8 cellular contexts compared by ENCODE assay signal in genomic region chr3:46909535-46910161, GRCh38. TPM values are rescaled to one million over a fixed set of nuclear protein-coding genes. Genes with fewer than 3 reads are reported as not detected.
DNase-seq lines count a peak whose midpoint lies in the region; ATAC-seq and TF ChIP-seq lines count a peak whose summit lies in the region.

No MANE protein-coding gene starts in this region.

- intact Hi-C loops in gastrocnemius medialis (cut with DNase I; ENCODE audit: low total_unique reads): loop anchor here (1.0 to 5.0 kb wide), 3 partner anchors 42 to 206 kb away; no protein-coding TSS in a partner anchor

- H3K36me3 ChIP-seq in gastrocnemius medialis: no peaks in the 10 kb centered on the region

- H3K9me3 ChIP-seq in gastrocnemius medialis: no peaks in the 10 kb centered on the region

- ATAC-seq in GM21381 (IDR thresholded peaks at IDR 0.05; ENCODE audit: unreplicated experiment) (peak; percentile 57), gastrocnemius medialis (peak; percentile 73 to 89), GM21447 (IDR thresholded peaks at IDR 0.05; ENCODE audit: unreplicated experiment) (no peak)

- DNase-seq in AG09319 (ENCODE audit: extremely low read depth, low read depth): peak; percentile 40
- peak; percentile 75 for DNase-seq in NCI-H146 (lab: John Stamatoyannopoulos, UW)
- DNase-seq in T-helper 22 cell (ENCODE audit: low read depth): peak; percentile 51
- DNase-seq in amygdala (lab: John Stamatoyannopoulos, UW): peak in 54 of 56 donors; percentile 28 to 88 (median 68)
- DNase-seq in hepatic stellate cell (ENCODE audit: low spot score): peak; percentile 97
- peak; percentile 65 to 82 for DNase-seq in gastrocnemius medialis

- TF ChIP-seq CTCF in AG09319 (IDR thresholded peaks at IDR 0.05; ENCODE audit: low read depth, low read length) (peak; percentile 87), gastrocnemius medialis (IDR thresholded peaks at IDR 0.05 in 4 of 5, conservative IDR thresholded peaks at IDR 0.05 in 1 of 5) (peak; percentile 83 to 94 (median 87))

- no peak for TF ChIP-seq POLR2A in gastrocnemius medialis (IDR thresholded peaks at IDR 0.05)

- H3K4me3 ChIP-seq in gastrocnemius medialis: no peak overlapping the region

- in situ Hi-C loops in gastrocnemius medialis (cut with MboI; ENCODE audit: low sequenced_read_pairs in 4 of 4): loop anchor here in 3 of 4 donors (5.0 to 10.0 kb wide), 3 partner anchors 75 to 207 kb away; partner anchors contain the start of genes PRSS50 (in 2 of the 3) and TMIE (in 1 of the 3)

- peaks cover 15 to 20% of the 10 kb centered on the region in 2 donors for H3K4me1 ChIP-seq in gastrocnemius medialis

- H3K27ac ChIP-seq in gastrocnemius medialis: no peak overlapping the region

- no peaks in the 10 kb centered on the region for H3K27me3 ChIP-seq in gastrocnemius medialis

RNA-seq across cellular contexts. Expression of gene PTH1R, which starts 32.1 kb away (rescaled TPM):
- 1 to 10 TPM; 2.3 to 7.9 (median 7.3) TPM for total RNA-seq in gastrocnemius medialis

RNA-seq across cellular contexts. Expression of gene MYL3, which starts 46.4 kb away (rescaled TPM):
- 100 to 1,000 TPM in 2 of 4 donors, 10 to 100 TPM in 2; 42.5 to 544 (median 281) TPM for total RNA-seq in gastrocnemius medialis

Comparison
In these comparisons a context has a peak if more than half of its experiments do, and no peak if none do; other contexts are left out.
1. DNase-seq: peak in every context shown above with its lines; median percentile 97 in hepatic stellate cell; 75 in NCI-H146; 74 in gastrocnemius medialis; 68 in amygdala; 51 in T-helper 22 cell; 40 in AG09319.